In genomic region chr12:71594214-71594948, GRCh38 we compare ENCODE assay signal across 17 cellular contexts.
DNase-seq lines count a peak whose midpoint lies in the region; TF ChIP-seq lines count a peak whose summit lies in the region.
"Had no signal": no experiment of that assay in that cellular context is flagged by ENCODE, and none has a peak within 500 bp of the region (broad histone marks: within the 10 kb centered on the region; RNA-seq: fewer than 3 reads in every experiment).

No MANE protein-coding gene starts in this region.

- peak overlapping the region; percentile 34; the same call in 1 of the 2 replicates for H3K4me3 ChIP-seq in SJCRH30
- no peak overlapping the region for H3K4me3 ChIP-seq in MM.1S (ENCODE audit: low read length)
- H3K4me3 ChIP-seq: BLaER1 treated with 17β-estradiol and CSF1 and Interleukin-3, amounts not matched to agents 10 nM and 100 nM had no signal

- H3K27ac ChIP-seq in SJCRH30: no peak overlapping the region
- no peak overlapping the region for H3K27ac ChIP-seq in MM.1S (ENCODE audit: low read length)
- H3K27ac ChIP-seq: BLaER1 treated with 17β-estradiol and CSF1 and Interleukin-3, amounts not matched to agents 10 nM and 100 nM; heart right ventricle; KMS-11 had no signal

- H3K36me3 ChIP-seq in SJCRH30 (no peaks in the 10 kb centered on the region), MM.1S (replicated peaks; ENCODE audit: insufficient read depth, low read length) (no peaks in the 10 kb centered on the region)
- H3K36me3 ChIP-seq: BLaER1 treated with 17β-estradiol and CSF1 and Interleukin-3, amounts not matched to agents 10 nM and 100 nM; heart right ventricle had no signal

- no peak overlapping the region for H2AFZ ChIP-seq in MM.1S (ENCODE audit: low read length)

- DNase-seq in AG08395 (ENCODE audit: low spot score): peak; percentile 18
- peak; percentile 72 for DNase-seq in HT-29 (ENCODE audit: low spot score)
- peak; percentile 20 to 45 for DNase-seq in SJCRH30
- DNase-seq in hepatic stellate cell (ENCODE audit: low spot score): peak; percentile 10
- no peak for DNase-seq in MM.1S
- no peak for DNase-seq in glomerular visceral epithelial cell (ENCODE audit: extremely low spot score)
- no peak for DNase-seq in inferior parietal cortex (ENCODE audit: extremely low spot score)
- no peak for DNase-seq in dedifferentiated amniotic fluid mesenchymal stem cell (ENCODE audit: extremely low spot score)
- DNase-seq: activated B cell treated with CpG ODN at 0.5 μM for 24 hours; activated T-cell treated with anti-CD3 and anti-CD28 coated beads, Interleukin-2, amount 50 U/mL, for 24 hours; amniotic stem cell; effector memory CD4-positive, alpha-beta T cell; NCI-H345; occipital lobe had no signal

- H3K9me2 ChIP-seq in MM.1S (replicated peaks; ENCODE audit: insufficient read depth, low read length): no peaks in the 10 kb centered on the region

- H3K9ac ChIP-seq in MM.1S (ENCODE audit: low read length): no peak overlapping the region
- H3K9ac ChIP-seq: BLaER1 treated with 17β-estradiol and CSF1 and Interleukin-3, amounts not matched to agents 10 nM and 100 nM; KMS-11 had no signal

- H3F3A ChIP-seq in MM.1S (ENCODE audit: insufficient read depth, low read length): no peaks in the 10 kb centered on the region

- H3K4me1 ChIP-seq in SJCRH30 (no peaks in the 10 kb centered on the region), MM.1S (ENCODE audit: low read length) (no peaks in the 10 kb centered on the region)
- H3K4me1 ChIP-seq: heart right ventricle had no signal

- no peaks in the 10 kb centered on the region for H3K79me2 ChIP-seq in MM.1S (ENCODE audit: low read length)

- no peaks in the 10 kb centered on the region for H4K20me1 ChIP-seq in MM.1S (ENCODE audit: insufficient read depth, low read length)
- H4K20me1 ChIP-seq: BLaER1 treated with 17β-estradiol and CSF1 and Interleukin-3, amounts not matched to agents 10 nM and 100 nM had no signal

- no peaks in the 10 kb centered on the region; the same call in 1 of the 2 replicates for H3K9me3 ChIP-seq in SJCRH30 (replicated peaks)
- no peaks in the 10 kb centered on the region for H3K9me3 ChIP-seq in MM.1S (replicated peaks; ENCODE audit: insufficient read depth, low read length)
- H3K9me3 ChIP-seq: heart right ventricle had no signal

- no peak for TF ChIP-seq CTCF in MM.1S (IDR thresholded peaks at IDR 0.05; ENCODE audit: low read length)

- no peak overlapping the region for H3K4me2 ChIP-seq in MM.1S (ENCODE audit: low read depth, low read length)
- H3K4me2 ChIP-seq: BLaER1 treated with 17β-estradiol and CSF1 and Interleukin-3, amounts not matched to agents 10 nM and 100 nM; KMS-11 had no signal

- no peaks in the 10 kb centered on the region for H3K27me3 ChIP-seq in SJCRH30
- no peaks in the 10 kb centered on the region for H3K27me3 ChIP-seq in MM.1S (replicated peaks; ENCODE audit: insufficient read depth, low read length)
- H3K27me3 ChIP-seq: BLaER1 treated with 17β-estradiol and CSF1 and Interleukin-3, amounts not matched to agents 10 nM and 100 nM had no signal

Comparison
In these comparisons a context has a peak if more than half of its experiments do, and no peak if none do; other contexts are left out.
1. DNase-seq: peak in AG08395 (single experiment), HT-29 (single experiment), SJCRH30 (2 of 2) and hepatic stellate cell (single experiment); none in MM.1S (single experiment), glomerular visceral epithelial cell (single experiment), inferior parietal cortex (single experiment) and dedifferentiated amniotic fluid mesenchymal stem cell (single experiment).